In the genomic region with DNA sequence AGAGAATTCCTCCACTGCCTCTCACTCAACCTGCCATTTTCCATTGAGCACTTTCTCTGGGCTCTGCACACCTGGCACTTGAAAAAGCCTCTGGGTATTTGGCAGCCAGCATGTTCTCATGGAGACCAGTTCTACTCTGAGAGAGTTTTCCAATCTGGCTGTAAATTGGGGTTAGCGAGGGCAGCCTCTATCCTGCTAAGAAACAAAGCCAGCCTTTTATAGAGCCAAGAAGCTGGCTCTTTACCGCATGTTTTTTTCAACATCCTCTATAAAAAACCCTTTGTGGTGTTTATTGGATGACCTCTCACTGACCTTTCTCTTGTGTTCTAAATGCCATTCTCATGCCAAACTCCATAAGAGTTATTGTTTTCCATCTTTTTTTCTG, we compare ENCODE assay signal across 12 cellular contexts. TPM values are rescaled to one million over a fixed set of nuclear protein-coding genes. Genes with fewer than 3 reads are reported as not detected.
DNase-seq lines count a peak whose midpoint lies in the region; ATAC-seq and TF ChIP-seq lines count a peak whose summit lies in the region.
"Had no signal": no experiment of that assay in that cellular context is flagged by ENCODE, and none has a peak within 500 bp of the region (broad histone marks: within the 10 kb centered on the region; RNA-seq: fewer than 3 reads in every experiment).

No MANE protein-coding gene starts in this region.

- H3K36me3 Mint-ChIP-seq in T-helper 17 cell (ENCODE audit: low read depth) (no peaks in the 10 kb centered on the region), T-cell (no peaks in the 10 kb centered on the region)
- H3K36me3 Mint-ChIP-seq: activated naive CD4-positive, alpha-beta T cell treated with anti-CD3 and anti-CD28 coated beads, Interleukin-2, amount 50 U/mL, for 72 hours; natural killer cell had no signal

- H3K9me3 ChIP-seq in T-helper 17 cell (ENCODE audit: control insufficient read depth, low read length, poor library complexity, severe bottlenecking) (no peaks in the 10 kb centered on the region), gastrocnemius medialis (no peaks in the 10 kb centered on the region)
- H3K9me3 ChIP-seq: uterus had no signal

- no peak overlapping the region for H3K27ac Mint-ChIP-seq in T-helper 17 cell
- no peak overlapping the region for H3K27ac Mint-ChIP-seq in T-cell
- H3K27ac Mint-ChIP-seq: activated naive CD4-positive, alpha-beta T cell treated with anti-CD3 and anti-CD28 coated beads, Interleukin-2, amount 50 U/mL, for 72 hours had no signal

- H3K4me3 Mint-ChIP-seq in T-helper 17 cell, result no peak overlapping the region
- H3K4me3 Mint-ChIP-seq in T-cell, result no peak overlapping the region

- no peak for TF ChIP-seq CTCF in gastrocnemius medialis (IDR thresholded peaks at IDR 0.05 in 4 of 5, conservative IDR thresholded peaks at IDR 0.05 in 1 of 5)

- TF ChIP-seq POLR2A in gastrocnemius medialis (IDR thresholded peaks at IDR 0.05), result no peak

- intact Hi-C loops in left ventricle myocardium superior (cut with micrococcal nuclease) (no loop called here), gastrocnemius medialis (cut with DNase I; ENCODE audit: low total_unique reads) (loop anchor here (10.0 kb wide), 1 partner anchor 189 kb away; no protein-coding TSS in a partner anchor)

- H3K4me3 ChIP-seq in gastrocnemius medialis, result no peak overlapping the region
- H3K4me3 ChIP-seq: uterus had no signal

- no peaks in the 10 kb centered on the region for H3K9me3 Mint-ChIP-seq in T-cell
- H3K9me3 Mint-ChIP-seq: natural killer cell had no signal

- H3K27ac ChIP-seq in gastrocnemius medialis, result peak overlapping the region; percentile 9 to 62 (median 36)

- CTCF ChIA-PET in T-cell (lab: Charles Lee), result interaction anchor here in 1 of 2 donors (0.6 to 1.8 kb wide), 3 partner anchors 29 to 250 kb away, joined by 3 to 4 read pairs (median 4); no protein-coding TSS in a partner anchor

- DNase-seq in HT1080 (ENCODE audit: low read depth) (peak; percentile 87), T-helper 17 cell (no peak), left ventricle myocardium superior (no peak), gastrocnemius medialis (no peak), T-cell (no peak), iPS-NIHi7 (ENCODE audit: extremely low spot score) (no peak)
- DNase-seq in activated effector memory CD4-positive, alpha-beta T cell treated with anti-CD3 and anti-CD28 coated beads, Interleukin-2, amount 50 U/mL, for 16 hours, result no peak
- DNase-seq: natural killer cell, NCI-H748 treated with DMSO at 0.1 percent for 48 hours had no signal

- peaks cover 9% of the 10 kb centered on the region for H3K27me3 Mint-ChIP-seq in T-helper 17 cell
- H3K27me3 Mint-ChIP-seq in T-cell, result peaks cover 0 to 8% of the 10 kb centered on the region in 2 donors

- H3K36me3 ChIP-seq in gastrocnemius medialis, result no peaks in the 10 kb centered on the region
- H3K36me3 ChIP-seq: uterus had no signal

- H3K27me3 ChIP-seq in gastrocnemius medialis, result no peaks in the 10 kb centered on the region
- H3K27me3 ChIP-seq: uterus had no signal

- peak; percentile 28 for ATAC-seq in T-helper 17 cell
- peak; percentile 82 for ATAC-seq in left ventricle myocardium superior
- peak; percentile 55 to 66 for ATAC-seq in gastrocnemius medialis
- no peak for ATAC-seq in T-cell (replicated peaks in 1 of 4)
- ATAC-seq in GM21381 (IDR thresholded peaks at IDR 0.05; ENCODE audit: unreplicated experiment), result no peak
- ATAC-seq: activated naive CD4-positive, alpha-beta T cell treated with anti-CD3 and anti-CD28 coated beads, Interleukin-2, amount 50 U/mL, for 72 hours had no signal

- H3K4me1 Mint-ChIP-seq in T-helper 17 cell, result peaks cover 12% of the 10 kb centered on the region
- H3K4me1 Mint-ChIP-seq in T-cell, result peaks cover 15 to 22% (median 19%) of the 10 kb centered on the region in 3 donors

- POLR2A ChIA-PET in T-cell (lab: Charles Lee), result no interaction called here

- in situ Hi-C loops in gastrocnemius medialis (cut with MboI; ENCODE audit: low sequenced_read_pairs in 4 of 4), result loop anchor here (10.0 to 25.0 kb wide), 5 partner anchors 59 to 461 kb away; partner anchors contain the start of gene LPAR6 (in 1 of the 4)

- H3K4me1 ChIP-seq in gastrocnemius medialis, result peaks cover 5 to 26% of the 10 kb centered on the region in 2 donors

RNA-seq across cellular contexts. Expression of gene RCBTB2, which starts 52.6 kb away (rescaled TPM):
- 2.0 and 2.6 TPM in 2 replicates for total RNA-seq in HT1080 (2014; rRNA removed; shearing (Covaris generic))
- 2.3 and 3.1 TPM in 2 replicates for polyA plus RNA-seq in HT1080 (2015; cell fraction: cytosol; rRNA removed)
- polyA plus RNA-seq in HT1080 (2015; cell fraction: nucleus; rRNA removed), result 3.0 and 3.5 TPM in 2 replicates
- total RNA-seq in T-helper 17 cell (10 to 100 TPM; 12.5 to 13.7 TPM), left ventricle myocardium superior (13.5 TPM), gastrocnemius medialis (1 to 10 TPM; 1.7 to 9.1 (median 7.6) TPM), T-cell (10 to 100 TPM; 10.4 to 19.7 (median 16.2) TPM)

Comparison
In these comparisons a context has a peak if more than half of its experiments do, and no peak if none do; other contexts are left out.
1. ATAC-seq: peak in T-helper 17 cell (single experiment), left ventricle myocardium superior (single experiment) and gastrocnemius medialis (2 of 2); none in T-cell (0 of 4) and GM21381 (single experiment).